In genomic region chr9:16336833-16337232, GRCh38 we compare ENCODE assay signal across 26 cellular contexts.
DNase-seq lines count a peak whose midpoint lies in the region; TF ChIP-seq lines count a peak whose summit lies in the region.
"Had no signal": no experiment of that assay in that cellular context is flagged by ENCODE, and none has a peak within 500 bp of the region (broad histone marks: within the 10 kb centered on the region; RNA-seq: fewer than 3 reads in every experiment).

No MANE protein-coding gene starts in this region.

- BruUV-seq in PC-9 (replicated peaks; lab: Mats Ljungman, UMichigan) (TSS peak; percentile 75), mammary epithelial cell (replicated peaks; lab: Mats Ljungman, UMichigan) (no TSS peak)

- H3K36me3 ChIP-seq in ACC112 (ENCODE audit: insufficient read depth, low read length) (no peaks in the 10 kb centered on the region), PC-9 (ENCODE audit: low read depth) (no peaks in the 10 kb centered on the region), mammary epithelial cell (ENCODE audit: insufficient read depth, low read length) (no peaks in the 10 kb centered on the region), osteoblast (ENCODE audit: insufficient read depth, low read length) (no peaks in the 10 kb centered on the region), prostate gland (no peaks in the 10 kb centered on the region)
- H3K36me3 ChIP-seq: esophagus squamous epithelium, lower lobe of right lung, tibial nerve had no signal

- H3K9me3 ChIP-seq in PC-9 (ENCODE audit: insufficient read depth, low read depth) (no peaks in the 10 kb centered on the region), mammary epithelial cell (replicated peaks; ENCODE audit: insufficient read depth, low read length) (no peaks in the 10 kb centered on the region), osteoblast (ENCODE audit: low read depth, low read length) (no peaks in the 10 kb centered on the region), prostate gland (no peaks in the 10 kb centered on the region)
- H3K9me3 ChIP-seq: esophagus squamous epithelium, lower lobe of right lung, tibial nerve had no signal

- peaks cover 27% of the 10 kb centered on the region for H3F3A ChIP-seq in PC-9 (ENCODE audit: insufficient read depth, low read depth)

- H4K20me1 ChIP-seq in PC-9 (ENCODE audit: insufficient read depth) (no peaks in the 10 kb centered on the region), mammary epithelial cell (ENCODE audit: insufficient read depth, low read length) (no peaks in the 10 kb centered on the region), osteoblast (ENCODE audit: insufficient read depth, low read length) (no peaks in the 10 kb centered on the region)

- H3K4me1 ChIP-seq in ACC112 (ENCODE audit: control insufficient read depth, insufficient read depth, low read length, unreplicated experiment): peaks cover 39% of the 10 kb centered on the region
- peaks cover 51% of the 10 kb centered on the region for H3K4me1 ChIP-seq in PC-9 (replicated peaks; ENCODE audit: insufficient read depth)
- H3K4me1 ChIP-seq in mammary epithelial cell (ENCODE audit: insufficient read depth, low read length): peaks cover 38% of the 10 kb centered on the region
- H3K4me1 ChIP-seq in osteoblast (ENCODE audit: insufficient read depth, low read length): peaks cover 34% of the 10 kb centered on the region
- H3K4me1 ChIP-seq in prostate gland (replicated peaks): no peaks in the 10 kb centered on the region
- H3K4me1 ChIP-seq: lower lobe of right lung had no signal

- no peaks in the 10 kb centered on the region for H3K27me3 ChIP-seq in ACC112 (ENCODE audit: insufficient read depth, low read length)
- H3K27me3 ChIP-seq in PC-9 (ENCODE audit: insufficient read depth, low read depth): no peaks in the 10 kb centered on the region
- no peaks in the 10 kb centered on the region for H3K27me3 ChIP-seq in mammary epithelial cell (ENCODE audit: insufficient read depth, low read length)
- H3K27me3 ChIP-seq in osteoblast (ENCODE audit: insufficient read depth, low read length): no peaks in the 10 kb centered on the region
- H3K27me3 ChIP-seq in prostate gland (replicated peaks; ENCODE audit: insufficient read depth): no peaks in the 10 kb centered on the region
- H3K27me3 ChIP-seq: tibial nerve had no signal

- H3K4me2 ChIP-seq in PC-9 (peak overlapping the region; percentile 65), mammary epithelial cell (ENCODE audit: insufficient read depth, low read depth, low read length) (peak overlapping the region; percentile 41), osteoblast (ENCODE audit: insufficient read depth, low read length) (peak overlapping the region; percentile 24)

- TF ChIP-seq CTCF in PC-9 (conservative IDR thresholded peaks at IDR 0.05): no peak
- TF ChIP-seq CTCF in mammary epithelial cell (conservative IDR thresholded peaks at IDR 0.05 in 1 of 2, IDR thresholded peaks at IDR 0.05 in 1 of 2; ENCODE audit: extremely low read depth in 1 of 2, insufficient read depth in 1 of 2, low read depth in 1 of 2, low read length in 2 of 2): no peak
- no peak for TF ChIP-seq CTCF in osteoblast (IDR thresholded peaks at IDR 0.05; ENCODE audit: extremely low read depth, low read depth, low read length)
- TF ChIP-seq CTCF in prostate gland (IDR thresholded peaks at IDR 0.05): no peak

- in situ Hi-C loops in mammary epithelial cell (cut with MboI; ENCODE audit: low sequenced_read_pairs in 2 of 2): no loop called here

- POLR2A ChIA-PET in PC-9 (lab: Charles Lee; ENCODE audit: unreplicated experiment): interaction anchor here (0.6 to 0.7 kb wide), 2 partner anchors 1027 to 1105 kb away, joined by 3 to 5 read pairs; no protein-coding TSS in a partner anchor

- H3K27ac ChIP-seq in ACC112 (ENCODE audit: low read depth, low read length): peak overlapping the region; percentile 97
- H3K27ac ChIP-seq in PC-9: peak overlapping the region; percentile 100
- peak overlapping the region; percentile 84 for H3K27ac ChIP-seq in mammary epithelial cell (ENCODE audit: insufficient read depth, low read depth, low read length)
- H3K27ac ChIP-seq in osteoblast (ENCODE audit: low read depth, low read length): peak overlapping the region; percentile 87
- H3K27ac ChIP-seq in prostate gland: no peak overlapping the region
- H3K27ac ChIP-seq: lower lobe of right lung had no signal

- CTCF ChIA-PET in PC-9 (lab: Charles Lee) (no interaction called here), mammary epithelial cell (lab: Charles Lee; ENCODE audit: low non-redundant PET) (no interaction called here)

- H3K9ac ChIP-seq in mammary epithelial cell (ENCODE audit: insufficient read depth, low read length): no peak overlapping the region

- H3K4me3 ChIP-seq in ACC112 (ENCODE audit: low read depth, low read length): no peak overlapping the region
- no peak overlapping the region; the same call in 1 of the 2 replicates for H3K4me3 ChIP-seq in PC-9
- H3K4me3 ChIP-seq in mammary epithelial cell (replicated peaks in 1 of 3; ENCODE audit: insufficient read depth in 1 of 3, low read depth in 2 of 3, low read length in 3 of 3): no peak overlapping the region
- H3K4me3 ChIP-seq in osteoblast (ENCODE audit: insufficient read depth, low read length): no peak overlapping the region
- no peak overlapping the region for H3K4me3 ChIP-seq in prostate gland
- H3K4me3 ChIP-seq: esophagus squamous epithelium, lower lobe of right lung, tibial nerve had no signal

- TF ChIP-seq POLR2A in prostate gland (IDR thresholded peaks at IDR 0.05): no peak

- 50% methylated on average over 2 of the region's 2 CpGs for WGBS in mammary epithelial cell (ENCODE audit: low coverage, missing lambda C conversion rate)
- 50% methylated on average over 2 of the region's 2 CpGs for WGBS in prostate gland

- DNase-seq in PC-9 (no peak), mammary epithelial cell (peak; percentile 9), osteoblast (ENCODE audit: insufficient read length, low spot score, missing footprints) (no peak), inferior parietal cortex (ENCODE audit: extremely low spot score) (no peak), kidney glomerular epithelial cell (lab: John Stamatoyannopoulos, UW) (no peak), prostate gland (ENCODE audit: low spot score) (no peak)
- no peak for DNase-seq in stimulated activated CD4-positive, alpha-beta T cell treated with anti-CD3 and anti-CD28 coated beads, Interleukin-2, amount 100 ng/mL, for 48 hours
- DNase-seq: activated CD4-positive, alpha-beta T cell treated with anti-CD3 and anti-CD28 coated beads, Interleukin-2, amount 50 U/mL, for 4 hours; activated CD4-positive, CD25-positive, alpha-beta regulatory T cell; activated naive CD4-positive, alpha-beta T cell treated with anti-CD3 and anti-CD28 coated beads for 36 hours; amygdala; caudate nucleus; CD8-positive, alpha-beta memory T cell; endodermal cell; esophagus squamous epithelium; H7; lower lobe of right lung; NCI-H1092; NCI-H187; NCI-H2171; NCI-H510A treated with DMSO at 0.1 percent for 48 hours; SIG-M5; stimulated activated CD8-positive, alpha-beta memory T cell treated with anti-CD3 and anti-CD28 coated beads, Interleukin-4, amount 100 ng/mL, for 48 hours; T-cell had no signal

- intact Hi-C loops in PC-9 (cut with micrococcal nuclease; ENCODE audit: unreplicated experiment): loop anchor here (1.0 to 5.0 kb wide), 9 partner anchors 31 to 389 kb away; no protein-coding TSS in a partner anchor
- intact Hi-C loops in mammary epithelial cell (cut with micrococcal nuclease): loop anchor here (10.0 kb wide), 1 partner anchor 168 kb away; no protein-coding TSS in a partner anchor
- intact Hi-C loops in prostate gland (cut with DNase I): no loop called here

- H2AFZ ChIP-seq in ACC112 (ENCODE audit: low read length, unreplicated experiment): no peak overlapping the region
- no peak overlapping the region for H2AFZ ChIP-seq in PC-9
- H2AFZ ChIP-seq in mammary epithelial cell (ENCODE audit: low read depth, low read length): no peak overlapping the region
- H2AFZ ChIP-seq in osteoblast (ENCODE audit: low read length): no peak overlapping the region

- dilution Hi-C loops in mammary epithelial cell (cut with HindIII; ENCODE audit: low sequenced_read_pairs): no loop called here

- no peaks in the 10 kb centered on the region for H3K79me2 ChIP-seq in ACC112 (ENCODE audit: control insufficient read depth, insufficient read depth, low read length, unreplicated experiment)
- 0 out of 2 replicates have a peak, but pooled peaks cover 5% of the 10 kb centered on the region for H3K79me2 ChIP-seq in PC-9 (ENCODE audit: low read depth)
- H3K79me2 ChIP-seq in mammary epithelial cell (ENCODE audit: insufficient read depth, low read length): no peaks in the 10 kb centered on the region
- no peaks in the 10 kb centered on the region for H3K79me2 ChIP-seq in osteoblast (ENCODE audit: insufficient read depth, low read length)

- H3K9me2 ChIP-seq in PC-9 (ENCODE audit: insufficient read depth): no peaks in the 10 kb centered on the region

Comparison
In these comparisons a context has a peak if more than half of its experiments do, and no peak if none do; other contexts are left out.
1. H3K27ac ChIP-seq: peak in ACC112 (single experiment), PC-9 (single experiment), mammary epithelial cell (single experiment) and osteoblast (single experiment); none in prostate gland (0 of 2).
2. Peak in every context shown above with its lines, with median percentiles within 50 percentile points of each other: H3K4me2 ChIP-seq.